In the genomic region with DNA sequence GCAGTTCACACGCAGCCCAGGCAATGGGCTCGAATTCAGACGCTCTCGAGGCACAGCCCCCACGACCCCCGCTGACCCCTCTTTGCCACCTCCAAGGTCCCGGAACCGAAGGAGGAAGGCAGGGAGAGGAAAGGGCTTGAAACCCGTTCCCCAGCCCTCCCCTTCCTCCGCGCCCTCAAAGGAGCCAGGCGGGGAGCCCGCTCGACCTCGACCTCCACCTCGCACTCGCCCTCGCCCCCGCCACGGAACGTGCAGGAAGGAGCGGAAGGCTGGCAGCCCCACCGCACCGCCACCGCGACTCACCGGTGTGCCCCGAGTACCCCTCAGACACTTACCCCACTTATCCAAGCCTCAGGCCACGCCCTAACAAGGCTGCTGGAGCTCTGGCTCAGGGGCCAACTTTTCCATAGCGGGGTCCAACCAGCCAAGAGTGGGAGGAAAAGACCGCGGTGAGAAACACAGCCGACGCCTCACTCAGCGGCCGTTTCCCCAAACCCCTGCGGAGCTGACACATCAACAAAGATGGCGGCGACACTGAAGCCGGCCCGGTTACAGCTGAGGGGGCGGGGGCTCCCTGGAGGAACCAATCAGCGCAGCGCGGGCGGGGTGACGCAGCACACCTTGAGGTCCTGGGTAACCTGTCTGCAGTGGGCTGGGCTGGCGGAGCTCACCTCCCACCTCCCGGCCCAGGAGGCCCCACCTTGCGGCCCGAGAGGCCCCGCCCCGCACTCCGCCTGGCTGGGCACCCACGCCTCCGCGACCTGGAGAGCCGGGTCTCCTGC, we compare ENCODE assay signal across 8 cellular contexts. TPM values are rescaled to one million over a fixed set of nuclear protein-coding genes. Genes with fewer than 3 reads are reported as not detected.
DNase-seq lines count a peak whose midpoint lies in the region; ATAC-seq and TF ChIP-seq lines count a peak whose summit lies in the region.

Gene CCDC186 (minus strand): TSS at position 524 of the 782 bp plus-strand sequence. CDS start 10,935 bp downstream, outside the sequence.

- peak within 1 kb of the TSS; percentile 96 for H3K4me2 ChIP-seq in IMR-90 (ENCODE audit: low read depth, low read length)

- dilution Hi-C loops in IMR-90 (cut with HindIII; ENCODE audit: low sequenced_read_pairs, unreplicated experiment) = no loop called here

- no peaks in the 10 kb centered on the region for H4K20me1 ChIP-seq in IMR-90 (ENCODE audit: insufficient read depth, low read length)

- H2BK5ac ChIP-seq in IMR-90 (ENCODE audit: low read depth, low read length, poor library complexity, severe bottlenecking) = peak within 1 kb of the TSS; percentile 83

- H2BK15ac ChIP-seq in IMR-90 (ENCODE audit: low read depth, low read length) = peak within 1 kb of the TSS; percentile 93

- H3K18ac ChIP-seq in IMR-90 (ENCODE audit: low read depth, low read length) = peak within 1 kb of the TSS; percentile 90

- H3K4ac ChIP-seq in IMR-90 (ENCODE audit: low read depth, low read length) = peak within 1 kb of the TSS; percentile 96

- H3K27me3 ChIP-seq in IMR-90 (ENCODE audit: control insufficient read depth, insufficient read depth, low read length) = peaks cover 2% of the 10 kb centered on the region

- H3K27ac ChIP-seq in IMR-90 (ENCODE audit: insufficient read depth, low read length) = peak within 1 kb of the TSS; percentile 92

- no peaks in the 10 kb centered on the region for H3K9me3 ChIP-seq in IMR-90 (ENCODE audit: control insufficient read depth, insufficient read depth, low read length)

- peaks cover under 1% of the 10 kb centered on the region for H3K9me3 Mint-ChIP-seq in activated T-cell treated with anti-CD3 and anti-CD28 coated beads, Interleukin-2, amount 50 U/mL, for 24 hours

- CTCF ChIA-PET in IMR-90 (lab: Yijun Ruan, JAX) = interaction anchor here (0.9 kb wide), 1 partner anchor 10 kb away, joined by 3 read pairs; no protein-coding TSS in a partner anchor

- peak within 1 kb of the TSS; percentile 92 for H3K56ac ChIP-seq in IMR-90 (ENCODE audit: extremely low read depth, insufficient read depth, low read length)

- no TSS peak for BruUV-seq in IMR-90 (replicated peaks; lab: Mats Ljungman, UMichigan)

- TF ChIP-seq RAD21 in IMR-90 (IDR thresholded peaks at IDR 0.05; ENCODE audit: low read length) = no peak

- peak within 1 kb of the TSS; percentile 97 for H3K4me3 Mint-ChIP-seq in activated T-cell treated with anti-CD3 and anti-CD28 coated beads, Interleukin-2, amount 50 U/mL, for 24 hours

- H3K36me3 Mint-ChIP-seq in activated T-cell treated with anti-CD3 and anti-CD28 coated beads, Interleukin-2, amount 50 U/mL, for 24 hours (ENCODE audit: low read depth) = peaks cover 29% of the 10 kb centered on the region

- H3K27ac Mint-ChIP-seq in activated T-cell treated with anti-CD3 and anti-CD28 coated beads, Interleukin-2, amount 50 U/mL, for 24 hours = peak within 1 kb of the TSS; percentile 98

- peak within 1 kb of the TSS; percentile 95 for H4K5ac ChIP-seq in IMR-90 (ENCODE audit: low read depth, low read length)

- H3K27me3 Mint-ChIP-seq in activated T-cell treated with anti-CD3 and anti-CD28 coated beads, Interleukin-2, amount 50 U/mL, for 24 hours = no peaks in the 10 kb centered on the region

- H3K4me3 ChIP-seq in IMR-90 (ENCODE audit: insufficient read depth, low read depth, low read length) (peak within 1 kb of the TSS; percentile 90), epithelial cell of proximal tubule (ENCODE audit: low read depth, low read length) (peak within 1 kb of the TSS; percentile 96)

- TF ChIP-seq CTCF in IMR-90 (conservative IDR thresholded peaks at IDR 0.05; ENCODE audit: low read depth, low read length) (no peak), epithelial cell of proximal tubule (conservative IDR thresholded peaks at IDR 0.05; ENCODE audit: low read depth, low read length) (no peak)

- H3K4me1 Mint-ChIP-seq in activated T-cell treated with anti-CD3 and anti-CD28 coated beads, Interleukin-2, amount 50 U/mL, for 24 hours (ENCODE audit: low read depth) = peaks cover 44% of the 10 kb centered on the region

- peak within 1 kb of the TSS; percentile 100 for H2AFZ ChIP-seq in IMR-90 (replicated peaks; ENCODE audit: low read length, poor library complexity)

- 0% methylated on average over 20 of the region's 58 CpGs; no CpG with 5 or more reads in 1 of the 2 experiments for WGBS in IMR-90 (ENCODE audit: extremely low coverage in 2 of 2, insufficient read length in 1 of 2), 2 experiments

- TF ChIP-seq POLR2A in IMR-90 (IDR thresholded peaks at IDR 0.05; ENCODE audit: low read depth, low read length) = peak; percentile 77

- ATAC-seq in GM21529 (IDR thresholded peaks at IDR 0.05; ENCODE audit: unreplicated experiment) = peak; percentile 99
- ATAC-seq in IMR-90 (ENCODE audit: low read depth) = peak; percentile 99

- H3K79me1 ChIP-seq in IMR-90 (ENCODE audit: low read depth in 1 of 2, low read length in 2 of 2) = peaks cover 0 to 28% of the 10 kb centered on the region in 2 experiments; a peak in 3 of 4 replicates

- peak within 1 kb of the TSS; percentile 96 to 98 for H4K8ac ChIP-seq in IMR-90 (ENCODE audit: low read depth in 2 of 2, low read length in 2 of 2)

- intact Hi-C loops in IMR-90 (cut with micrococcal nuclease) = loop anchor here (5.0 kb wide), 1 partner anchor 467 kb away; no protein-coding TSS in a partner anchor

- no peaks in the 10 kb centered on the region for H3K36me3 ChIP-seq in IMR-90 (ENCODE audit: control insufficient read depth, insufficient read depth, low read length)

- H3K9ac ChIP-seq in IMR-90 (ENCODE audit: low read depth, low read length) = peak within 1 kb of the TSS; percentile 96

- H2BK20ac ChIP-seq in IMR-90 (ENCODE audit: low read depth, low read length) = peak within 1 kb of the TSS; percentile 20; the same call in 1 of the 2 replicates

- peak within 1 kb of the TSS; percentile 97 for H3K23ac ChIP-seq in IMR-90 (ENCODE audit: low read depth, low read length)

- H3K14ac ChIP-seq in IMR-90 (replicated peaks; ENCODE audit: low read depth, low read length) = peak within 1 kb of the TSS; percentile 96

- peak within 1 kb of the TSS; percentile 99 for H4K91ac ChIP-seq in IMR-90 (ENCODE audit: insufficient read depth, low read depth, low read length)

- no peaks in the 10 kb centered on the region for H3K4me1 ChIP-seq in IMR-90 (ENCODE audit: control insufficient read depth, insufficient read depth, low read length)

- H2BK120ac ChIP-seq in IMR-90 (ENCODE audit: low read depth, low read length) = peak within 1 kb of the TSS; percentile 88

- peak within 1 kb of the TSS; percentile 99 for H2AK9ac ChIP-seq in IMR-90 (replicated peaks; ENCODE audit: low read depth, low read length, poor library complexity)

- in situ Hi-C loops in IMR-90 (cut with MboI; ENCODE audit: low sequenced_read_pairs) = no loop called here

- 0 out of 2 replicates have a peak, but pooled peaks cover 3% of the 10 kb centered on the region for H3K9me1 ChIP-seq in IMR-90 (ENCODE audit: insufficient read depth, low read length)

- H2AK5ac ChIP-seq in IMR-90 (ENCODE audit: low read depth, low read length) = peak within 1 kb of the TSS; percentile 72

- POLR2A ChIA-PET in IMR-90 (lab: Charles Lee; ENCODE audit: unreplicated experiment) = no interaction called here

- DNase-seq in DMS153 (lab: John Stamatoyannopoulos, UW) = peak; percentile 96
- peak; percentile 80 for DNase-seq in IMR-90
- DNase-seq in OCI-M2 (lab: John Stamatoyannopoulos, UW; ENCODE audit: unreplicated experiment) = peak; percentile 35
- peak; percentile 98 for DNase-seq in activated T-cell treated with anti-CD3 and anti-CD28 coated beads, Interleukin-2, amount 50 U/mL, for 24 hours
- peak; percentile 73 for DNase-seq in epithelial cell of proximal tubule (ENCODE audit: low read depth)
- peak; percentile 97 for DNase-seq in mucosa of gallbladder (ENCODE audit: low spot score)
- DNase-seq in stimulated activated CD8-positive, alpha-beta memory T cell treated with anti-CD3 and anti-CD28 coated beads, Interleukin-4, amount 100 ng/mL, for 4 hours (ENCODE audit: low read depth in 2 of 2, low spot score in 1 of 2) = peak; percentile 96 to 97

TF ChIP-seq in IMR-90, 13 proteins besides CTCF, POLR2A, EP300 and RAD21:
- TF ChIP-seq MXI1 (IDR thresholded peaks at IDR 0.05; ENCODE audit: borderline replicate concordance, low read depth, low read length) (0 out of 2 replicates have a peak, but pooled peaks have one; percentile 33), MAZ (IDR thresholded peaks at IDR 0.05; ENCODE audit: borderline replicate concordance, low read depth, low read length) (peak; percentile 49; the same call in 1 of the 2 replicates), FOS (IDR thresholded peaks at IDR 0.05; ENCODE audit: low read depth, low read length) (no peak)

RNA-seq across cellular contexts. Expression of gene CCDC186, which starts in this region (rescaled TPM):
- total RNA-seq in IMR-90 (2012; rRNA removed) (6.1 and 15.8 TPM in 2 replicates), epithelial cell of proximal tubule (9.8 and 22.1 TPM in 2 replicates), mucosa of gallbladder (27.7 TPM)
- polyA plus RNA-seq in IMR-90 (2012; rRNA removed) = 2.7 and 3.0 TPM in 2 replicates
- polyA plus RNA-seq in IMR-90 (2012; cell fraction: cytosol; rRNA removed) = 0.29 and 0.53 TPM in 2 replicates
- 0.74 and 5.2 TPM in 2 replicates for polyA plus RNA-seq in IMR-90 (2012; cell fraction: nucleus; rRNA removed; ENCODE audit: low replicate concordance)

Comparison
In these comparisons a context has a peak if more than half of its experiments do, and no peak if none do; other contexts are left out.
1. Peak in every context shown above with its lines: DNase-seq, ATAC-seq, H3K4me3 ChIP-seq and H3K27ac ChIP-seq.
2. DNase-seq: peak in every context shown above with its lines; median percentile 98 in activated T-cell treated with anti-CD3 and anti-CD28 coated beads, Interleukin-2, amount 50 U/mL, for 24 hours; 97 in mucosa of gallbladder; 96 in stimulated activated CD8-positive, alpha-beta memory T cell treated with anti-CD3 and anti-CD28 coated beads, Interleukin-4, amount 100 ng/mL, for 4 hours; 96 in DMS153; 80 in IMR-90; 73 in epithelial cell of proximal tubule; 35 in OCI-M2.